Comparison of ENCODE assay signal across 20 cellular contexts in the genomic region with DNA sequence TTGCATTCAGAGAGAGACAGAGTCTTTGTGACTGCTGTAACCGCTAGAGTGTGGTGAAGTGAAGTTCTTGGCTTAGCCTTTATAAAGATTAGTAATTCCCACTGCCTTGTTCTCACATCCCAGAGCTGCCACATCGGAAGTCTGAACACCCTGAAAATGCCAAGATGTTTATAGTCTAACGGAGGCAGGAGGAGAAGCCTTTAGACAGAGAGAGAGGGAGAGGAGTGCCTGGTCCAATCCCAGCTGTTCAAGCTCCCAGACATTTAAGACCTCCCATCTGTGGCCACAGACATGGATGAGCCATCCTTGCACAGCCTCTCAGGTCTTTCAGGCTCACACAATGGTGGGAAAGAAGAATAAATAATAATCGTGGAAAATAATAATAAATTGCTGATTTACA.
"Had no signal": no experiment of that assay in that cellular context is flagged by ENCODE, and none has a peak within 500 bp of the region (broad histone marks: within the 10 kb centered on the region; RNA-seq: fewer than 3 reads in every experiment).

No MANE protein-coding gene starts in this region.

- H3K4me1 Mint-ChIP-seq: immature natural killer cell; naive thymus-derived CD8-positive, alpha-beta T cell; stimulated activated naive B cell treated with anti-CD40 and anti-IgM and Interleukin-4, amounts not matched to agents 10 μg/mL and 1 μg/mL and 100 μg/mL, for 72 hours had no signal

- DNase-seq: activated CD4-positive, alpha-beta T cell treated with anti-CD3 and anti-CD28 coated beads, Interleukin-2, amount 50 U/mL, for 4 hours; activated CD4-positive, CD25-positive, alpha-beta regulatory T cell treated with anti-CD3 and anti-CD28 coated beads, Interleukin-2, amount 50 U/mL, for 72 hours; activated effector memory CD4-positive, alpha-beta T cell treated with anti-CD3 and anti-CD28 coated beads, Interleukin-2, amount 50 U/mL, for 16 hours; activated T-cell treated with anti-CD3 and anti-CD28 coated beads, Interleukin-2, amount 50 U/mL, for 4 hours; amniotic stem cell; brain microvascular endothelial cell; cerebellar nuclear complex; erythroblast; immature natural killer cell; naive thymus-derived CD8-positive, alpha-beta T cell; occipital lobe; spleen; stimulated activated CD4-positive, alpha-beta T cell treated with anti-CD3 and anti-CD28 coated beads, Interleukin-1b, Interleukin-23, amount 100 ng/mL, for 48 hours; stimulated activated naive B cell treated with anti-CD40 and anti-IgM and Interleukin-4, amounts not matched to agents 10 μg/mL and 1 μg/mL and 100 μg/mL, for 72 hours; substantia nigra; trophoblast cell had no signal

- H3K27me3 Mint-ChIP-seq: dendritic cell treated with granulocyte-macrophage colony-stimulating factor and Interleukin-4, amounts not matched to agents 40 ng/mL and 50 ng/mL, for 4 days; naive thymus-derived CD8-positive, alpha-beta T cell; stimulated activated naive B cell treated with anti-CD40 and anti-IgM and Interleukin-4, amounts not matched to agents 10 μg/mL and 1 μg/mL and 100 μg/mL, for 72 hours had no signal

- H3K9me3 ChIP-seq: prostate gland, spleen had no signal

- H3K36me3 ChIP-seq: brain microvascular endothelial cell, prostate gland, spleen had no signal

- H3K4me1 ChIP-seq: prostate gland, spleen had no signal

- H3K4me3 ChIP-seq: prostate gland, spleen had no signal

- H3K36me3 Mint-ChIP-seq: activated naive CD4-positive, alpha-beta T cell treated with anti-CD3 and anti-CD28 coated beads, Interleukin-2, amount 50 U/mL, for 72 hours; immature natural killer cell; naive thymus-derived CD8-positive, alpha-beta T cell; stimulated activated naive B cell treated with anti-CD40 and anti-IgM and Interleukin-4, amounts not matched to agents 10 μg/mL and 1 μg/mL and 100 μg/mL, for 72 hours had no signal

- H3K27me3 ChIP-seq: brain microvascular endothelial cell, spleen had no signal

- H3K27ac ChIP-seq: brain microvascular endothelial cell, prostate gland, spleen had no signal

- H3K4me3 Mint-ChIP-seq: activated T-cell treated with anti-CD3 and anti-CD28 coated beads, Interleukin-2, amount 50 U/mL, for 4 hours; dendritic cell treated with granulocyte-macrophage colony-stimulating factor and Interleukin-4, amounts not matched to agents 40 ng/mL and 50 ng/mL, for 4 days; immature natural killer cell; naive thymus-derived CD8-positive, alpha-beta T cell; stimulated activated naive B cell treated with anti-CD40 and anti-IgM and Interleukin-4, amounts not matched to agents 10 μg/mL and 1 μg/mL and 100 μg/mL, for 72 hours had no signal

- H3K27ac Mint-ChIP-seq: activated naive CD4-positive, alpha-beta T cell treated with anti-CD3 and anti-CD28 coated beads, Interleukin-2, amount 50 U/mL, for 72 hours; dendritic cell treated with granulocyte-macrophage colony-stimulating factor and Interleukin-4, amounts not matched to agents 40 ng/mL and 50 ng/mL, for 4 days; immature natural killer cell; naive thymus-derived CD8-positive, alpha-beta T cell; stimulated activated naive B cell treated with anti-CD40 and anti-IgM and Interleukin-4, amounts not matched to agents 10 μg/mL and 1 μg/mL and 100 μg/mL, for 72 hours had no signal

- ATAC-seq: activated naive CD4-positive, alpha-beta T cell treated with anti-CD3 and anti-CD28 coated beads, Interleukin-2, amount 50 U/mL, for 72 hours; activated T-cell treated with anti-CD3 and anti-CD28 coated beads, Interleukin-2, amount 50 U/mL, for 4 hours; naive thymus-derived CD8-positive, alpha-beta T cell; sciatic nerve; stimulated activated naive B cell treated with anti-CD40 and anti-IgM and Interleukin-4, amounts not matched to agents 10 μg/mL and 1 μg/mL and 100 μg/mL, for 72 hours had no signal
